1 cellular context compared by ENCODE assay signal in the genomic region with DNA sequence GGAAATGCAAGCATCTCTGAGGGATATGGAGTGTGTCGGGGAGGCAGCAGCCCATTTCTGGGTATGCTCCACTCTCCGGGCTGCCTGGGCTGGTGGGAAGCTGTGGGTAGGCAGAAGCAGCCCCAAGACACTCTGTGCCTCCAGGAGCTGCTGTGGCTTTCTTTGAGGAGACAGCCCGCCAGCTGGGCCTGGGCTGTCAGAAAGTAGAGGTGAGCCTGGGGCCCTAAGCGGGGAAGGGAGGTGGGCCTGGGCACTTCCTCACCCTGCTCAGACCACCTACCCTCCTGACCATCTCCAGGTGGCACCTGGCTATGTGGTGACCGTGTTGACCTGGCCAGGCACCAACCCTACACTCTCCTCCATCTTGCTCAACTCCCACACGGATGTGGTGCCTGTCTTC.
TF ChIP-seq lines count a peak whose summit lies in the region.

No MANE protein-coding gene starts in this region.

TF ChIP-seq in IMR-90, 13 proteins besides CTCF, POLR2A, EP300 and RAD21:
- no peak for TF ChIP-seq NFE2L2 (IDR thresholded peaks at IDR 0.05; ENCODE audit: low read depth, low read length)
- TF ChIP-seq RCOR1 (IDR thresholded peaks at IDR 0.05; ENCODE audit: insufficient replicate concordance, low read length): no peak
- TF ChIP-seq CEBPB (IDR thresholded peaks at IDR 0.05; ENCODE audit: low read depth, low read length): no peak
- no peak for TF ChIP-seq MAFK (IDR thresholded peaks at IDR 0.05; ENCODE audit: low read depth, low read length)
- no peak for TF ChIP-seq FOS (IDR thresholded peaks at IDR 0.05; ENCODE audit: low read depth, low read length)
- TF ChIP-seq, protein P1, sequence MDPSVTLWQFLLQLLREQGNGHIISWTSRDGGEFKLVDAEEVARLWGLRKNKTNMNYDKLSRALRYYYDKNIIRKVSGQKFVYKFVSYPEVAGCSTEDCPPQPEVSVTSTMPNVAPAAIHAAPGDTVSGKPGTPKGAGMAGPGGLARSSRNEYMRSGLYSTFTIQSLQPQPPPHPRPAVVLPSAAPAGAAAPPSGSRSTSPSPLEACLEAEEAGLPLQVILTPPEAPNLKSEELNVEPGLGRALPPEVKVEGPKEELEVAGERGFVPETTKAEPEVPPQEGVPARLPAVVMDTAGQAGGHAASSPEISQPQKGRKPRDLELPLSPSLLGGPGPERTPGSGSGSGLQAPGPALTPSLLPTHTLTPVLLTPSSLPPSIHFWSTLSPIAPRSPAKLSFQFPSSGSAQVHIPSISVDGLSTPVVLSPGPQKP (IDR thresholded peaks at IDR 0.05; ENCODE audit: borderline replicate concordance, low read depth, low read length): no peak
- no peak for TF ChIP-seq CHD1 (IDR thresholded peaks at IDR 0.05; ENCODE audit: low read depth, low read length)
- TF ChIP-seq BHLHE40 (IDR thresholded peaks at IDR 0.05; ENCODE audit: low read depth, low read length): no peak
- TF ChIP-seq MXI1 (IDR thresholded peaks at IDR 0.05; ENCODE audit: borderline replicate concordance, low read depth, low read length): no peak
- no peak for TF ChIP-seq MAZ (IDR thresholded peaks at IDR 0.05; ENCODE audit: borderline replicate concordance, low read depth, low read length)
- no peak for TF ChIP-seq RFX5 (IDR thresholded peaks at IDR 0.05; ENCODE audit: low read depth, low read length)
- TF ChIP-seq SMC3 (IDR thresholded peaks at IDR 0.05; ENCODE audit: low read depth, low read length): no peak
- TF ChIP-seq, protein P2, sequence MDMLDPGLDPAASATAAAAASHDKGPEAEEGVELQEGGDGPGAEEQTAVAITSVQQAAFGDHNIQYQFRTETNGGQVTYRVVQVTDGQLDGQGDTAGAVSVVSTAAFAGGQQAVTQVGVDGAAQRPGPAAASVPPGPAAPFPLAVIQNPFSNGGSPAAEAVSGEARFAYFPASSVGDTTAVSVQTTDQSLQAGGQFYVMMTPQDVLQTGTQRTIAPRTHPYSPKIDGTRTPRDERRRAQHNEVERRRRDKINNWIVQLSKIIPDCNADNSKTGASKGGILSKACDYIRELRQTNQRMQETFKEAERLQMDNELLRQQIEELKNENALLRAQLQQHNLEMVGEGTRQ (IDR thresholded peaks at IDR 0.05; ENCODE audit: low read depth, low read length): no peak
